ENCODE assay signal across 10 cellular contexts in the genomic region with DNA sequence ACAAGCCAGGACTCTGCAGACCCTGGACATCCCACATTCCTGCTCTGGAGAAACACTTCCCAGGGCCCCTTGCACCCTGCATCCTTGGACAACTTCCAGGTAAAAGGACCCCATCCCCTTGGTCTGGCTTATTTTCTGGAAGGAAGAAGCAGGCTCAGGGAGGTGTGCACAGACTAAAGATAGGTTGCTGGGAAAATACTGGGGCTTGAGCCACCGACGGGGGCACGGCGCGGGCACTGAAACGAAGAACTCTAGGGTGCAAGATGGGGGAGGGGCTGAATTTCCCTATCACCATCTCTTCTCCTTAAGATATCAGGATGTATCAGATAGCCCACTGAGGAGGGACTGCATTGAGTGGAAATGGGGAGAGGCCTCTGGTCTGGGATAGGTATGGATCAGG. TPM values are rescaled to one million over a fixed set of nuclear protein-coding genes. Genes with fewer than 3 reads are reported as not detected.
DNase-seq lines count a peak whose midpoint lies in the region; ATAC-seq and TF ChIP-seq lines count a peak whose summit lies in the region.
"Had no signal": no experiment of that assay in that cellular context is flagged by ENCODE, and none has a peak within 500 bp of the region (broad histone marks: within the 10 kb centered on the region; RNA-seq: fewer than 3 reads in every experiment).

No MANE protein-coding gene starts in this region.

- no peaks in the 10 kb centered on the region for H3K9me3 ChIP-seq in A673 (ENCODE audit: low read depth, low read length, poor library complexity, severe bottlenecking)
- no peaks in the 10 kb centered on the region for H3K9me3 ChIP-seq in HUES6 (ENCODE audit: control insufficient read depth, insufficient read depth, low read depth, low read length)
- no peaks in the 10 kb centered on the region for H3K9me3 ChIP-seq in mammary epithelial cell (replicated peaks; ENCODE audit: insufficient read depth, low read length)
- no peaks in the 10 kb centered on the region for H3K9me3 ChIP-seq in muscle layer of colon (ENCODE audit: low read length)

- POLR2A ChIA-PET in A673 (lab: Charles Lee; ENCODE audit: low non-redundant PET), result no interaction called here

- DNase-seq in A673 (ENCODE audit: low spot score) (no peak), mammary epithelial cell (no peak), hippocampal formation (lab: John Stamatoyannopoulos, UW) (no peak), NCI-H187 treated with DMSO at 0.1 percent for 48 hours (lab: John Stamatoyannopoulos, UW) (no peak), NCI-H526 treated with DMSO at 0.1 percent for 48 hours (lab: John Stamatoyannopoulos, UW) (no peak)
- DNase-seq: GF-D8 had no signal

- H3K4me3 ChIP-seq in A673 (ENCODE audit: low read depth, low read length, poor library complexity, severe bottlenecking) (peak overlapping the region; percentile 81), HUES6 (ENCODE audit: low read depth, low read length) (peak overlapping the region; percentile 82), mammary epithelial cell (replicated peaks in 1 of 3; ENCODE audit: insufficient read depth in 1 of 3, low read depth in 2 of 3, low read length in 3 of 3) (peak overlapping the region; percentile 61 to 74 (median 68)), muscle layer of colon (ENCODE audit: low read depth in 1 of 2, low read length in 2 of 2) (peak overlapping the region; percentile 37 to 63)

- H2AFZ ChIP-seq in mammary epithelial cell (ENCODE audit: low read depth, low read length), result peak overlapping the region; percentile 87

- 92% methylated on average over 6 of the region's 6 CpGs for WGBS in mammary epithelial cell (ENCODE audit: low coverage, missing lambda C conversion rate)

- no peak for TF ChIP-seq CTCF in A673 (conservative IDR thresholded peaks at IDR 0.05; ENCODE audit: low read depth, low read length)
- no peak for TF ChIP-seq CTCF in mammary epithelial cell (conservative IDR thresholded peaks at IDR 0.05 in 1 of 2, IDR thresholded peaks at IDR 0.05 in 1 of 2; ENCODE audit: extremely low read depth in 1 of 2, insufficient read depth in 1 of 2, low read depth in 1 of 2, low read length in 2 of 2)

- intact Hi-C loops in A673 (cut with micrococcal nuclease; ENCODE audit: unreplicated experiment) (loop anchor here (10.0 kb wide), 2 partner anchors 74 to 174 kb away; no protein-coding TSS in a partner anchor), mammary epithelial cell (cut with micrococcal nuclease) (no loop called here)

- BruUV-seq in A673 (replicated peaks; lab: Mats Ljungman, UMichigan) (no TSS peak), mammary epithelial cell (replicated peaks; lab: Mats Ljungman, UMichigan) (no TSS peak)

- CTCF ChIA-PET in A673 (lab: Charles Lee) (interaction anchor here (0.7 kb wide), 1 partner anchor 44 kb away, joined by 3 read pairs; no protein-coding TSS in a partner anchor), mammary epithelial cell (lab: Charles Lee; ENCODE audit: low non-redundant PET) (no interaction called here)

- H3K4me2 ChIP-seq in mammary epithelial cell (ENCODE audit: insufficient read depth, low read depth, low read length), result peak overlapping the region; percentile 98

- H3K79me2 ChIP-seq in mammary epithelial cell (ENCODE audit: insufficient read depth, low read length), result peaks cover 5% of the 10 kb centered on the region

- H3K4me1 ChIP-seq in A673 (ENCODE audit: insufficient read depth, low read length, poor library complexity, severe bottlenecking) (peaks cover 17% of the 10 kb centered on the region), HUES6 (ENCODE audit: control insufficient read depth, insufficient read depth, low read length) (peaks cover 12% of the 10 kb centered on the region), mammary epithelial cell (ENCODE audit: insufficient read depth, low read length) (peaks cover 17% of the 10 kb centered on the region), muscle layer of colon (ENCODE audit: insufficient read depth, low read length) (peaks cover 19% of the 10 kb centered on the region)

- H4K20me1 ChIP-seq in mammary epithelial cell (ENCODE audit: insufficient read depth, low read length), result no peaks in the 10 kb centered on the region

- H3K27me3 ChIP-seq in A673 (replicated peaks; ENCODE audit: insufficient read depth, low read depth, low read length, poor library complexity), result no peaks in the 10 kb centered on the region
- peaks cover 30% of the 10 kb centered on the region for H3K27me3 ChIP-seq in HUES6 (ENCODE audit: control insufficient read depth, insufficient read depth, low read length)
- no peaks in the 10 kb centered on the region for H3K27me3 ChIP-seq in mammary epithelial cell (ENCODE audit: insufficient read depth, low read length)
- H3K27me3 ChIP-seq in muscle layer of colon (ENCODE audit: control insufficient read depth in 1 of 2, insufficient read depth in 2 of 2, low read length in 2 of 2), result no peaks in the 10 kb centered on the region

- H3K27ac ChIP-seq in A673 (ENCODE audit: low read depth, low read length, poor library complexity, severe bottlenecking) (no peak overlapping the region), HUES6 (ENCODE audit: low read depth, low read length) (no peak overlapping the region), mammary epithelial cell (ENCODE audit: insufficient read depth, low read depth, low read length) (no peak overlapping the region), muscle layer of colon (ENCODE audit: low read depth, low read length) (no peak overlapping the region)

- H3K36me3 ChIP-seq in A673 (ENCODE audit: insufficient read depth, low read length, poor library complexity, severe bottlenecking) (peaks cover 14% of the 10 kb centered on the region), HUES6 (ENCODE audit: control insufficient read depth, insufficient read depth, low read length) (peaks cover 16% of the 10 kb centered on the region), mammary epithelial cell (ENCODE audit: insufficient read depth, low read length) (peaks cover 5% of the 10 kb centered on the region), muscle layer of colon (ENCODE audit: insufficient read depth, low read length) (peaks cover 29% of the 10 kb centered on the region)

- ATAC-seq in HG02678 (IDR thresholded peaks at IDR 0.05; ENCODE audit: unreplicated experiment), result no peak

- dilution Hi-C loops in mammary epithelial cell (cut with HindIII; ENCODE audit: low sequenced_read_pairs), result loop anchor here (5.0 to 10.0 kb wide), 2 partner anchors 87 to 394 kb away; no protein-coding TSS in a partner anchor

- H3K9ac ChIP-seq in HUES6 (ENCODE audit: low read length) (no peak overlapping the region), mammary epithelial cell (ENCODE audit: insufficient read depth, low read length) (peak overlapping the region; percentile 57), muscle layer of colon (ENCODE audit: low read length) (peak overlapping the region; percentile 71)

- in situ Hi-C loops in mammary epithelial cell (cut with MboI; ENCODE audit: low sequenced_read_pairs in 2 of 2), result loop anchor here (10.0 to 25.0 kb wide), 2 partner anchors 84 to 433 kb away; partner anchors contain the start of gene MRPS10 (in 1 of the 2)

RNA-seq across cellular contexts. Expression of gene FRS3, which starts 0.8 kb away (rescaled TPM):
- total RNA-seq in A673 (2021), result 3.0 and 5.5 TPM in 2 replicates
- total RNA-seq in mammary epithelial cell, result 1 to 10 TPM; 1.3 to 4.8 TPM
- polyA plus RNA-seq in mammary epithelial cell, result 2.2 TPM
- not detected for polyA minus RNA-seq in mammary epithelial cell

RNA-seq across cellular contexts. Expression of gene PRICKLE4, which starts 1.7 kb away (rescaled TPM):
- total RNA-seq in A673 (2021), result 1.9 TPM in 1 of 2 replicates, not detected in the other
- total RNA-seq in mammary epithelial cell, result 1 to 10 TPM; 1.5 to 1.7 TPM
- polyA plus RNA-seq in mammary epithelial cell, result 0.25 TPM
- not detected for polyA minus RNA-seq in mammary epithelial cell
- total RNA-seq: activated CD8-positive, alpha-beta memory T cell treated with anti-CD3 and anti-CD28 coated beads for 36 hours had no signal

RNA-seq across cellular contexts. Expression of gene TOMM6, which starts 8.6 kb away (rescaled TPM):
- total RNA-seq in A673 (2021) (197 and 206 TPM in 2 replicates), mammary epithelial cell (100 to 1,000 TPM in 1 of 2 donors, 10 to 100 TPM in 1; 59.7 to 175 TPM)
- polyA plus RNA-seq in mammary epithelial cell, result 485 TPM
- polyA minus RNA-seq in mammary epithelial cell, result 153 TPM

RNA-seq across cellular contexts. Expression of gene PGC, which starts 31.7 kb away (rescaled TPM):
- not detected in 2 replicates for total RNA-seq in A673 (2021)
- not detected for total RNA-seq in mammary epithelial cell
- polyA plus RNA-seq in mammary epithelial cell, result not detected
- not detected for polyA minus RNA-seq in mammary epithelial cell
- total RNA-seq: activated CD8-positive, alpha-beta memory T cell treated with anti-CD3 and anti-CD28 coated beads for 36 hours had no signal

RNA-seq across cellular contexts. Expression of gene TFEB, which starts 43.5 kb away (rescaled TPM):
- total RNA-seq in A673 (2021) (1.8 and 2.8 TPM in 2 replicates), mammary epithelial cell (10 to 100 TPM; 25.9 to 29.0 TPM)
- 10.9 TPM for polyA plus RNA-seq in mammary epithelial cell
- 10.8 TPM for polyA minus RNA-seq in mammary epithelial cell
